Comparison of ENCODE assay signal across 23 cellular contexts in genomic region chr2:94994914-94995236, GRCh38. TPM values are rescaled to one million over a fixed set of nuclear protein-coding genes. Genes with fewer than 3 reads are reported as not detected.
A peak's percentile ranks its signal among the peaks of the same experiment; 100 is the strongest.
DNase-seq lines count a peak whose midpoint lies in the region; ATAC-seq, FAIRE-seq and TF ChIP-seq lines count a peak whose summit lies in the region.
"Had no signal": no experiment of that assay in that cellular context is flagged by ENCODE, and none has a peak within 500 bp of the region (broad histone marks: within the 10 kb centered on the region; RNA-seq: fewer than 3 reads in every experiment).

No MANE protein-coding gene starts in this region.

- no peak overlapping the region for H2BK20ac ChIP-seq in H1 (ENCODE audit: low read length)

- H2BK5ac ChIP-seq in H1 (ENCODE audit: low read depth, low read length) (no peak overlapping the region; the same call in 1 of the 2 replicates), neuronal stem cell (ENCODE audit: low read length) (no peak overlapping the region)

- H3K4me3 Mint-ChIP-seq in stimulated activated naive CD8-positive, alpha-beta T cell treated with anti-CD3 and anti-CD28 coated beads, Interleukin-15, amount 100 ng/mL, for 72 hours: no peak overlapping the region
- H3K4me3 Mint-ChIP-seq: HFFc6 had no signal

- WGBS in H1 (ENCODE audit: extremely low coverage in 1 of 2, insufficient coverage in 1 of 2, insufficient read length in 1 of 2, insufficient replicate concordance in 2 of 2, low coverage in 1 of 2, low lambda C conversion rate in 2 of 2, missing lambda C conversion rate in 1 of 2), 2 experiments: 91% methylated on average over 2 of the region's 2 CpGs; no CpG with 5 or more reads in 1 of the 2 experiments
- no CpG with 5 or more reads among the region's 2 CpGs for WGBS in neuronal stem cell (ENCODE audit: extremely low coverage in 2 of 2, insufficient read length in 2 of 2, insufficient replicate concordance in 1 of 2), 2 donors

- H3K27me3 ChIP-seq in H1 (replicated peaks in 1 of 4; ENCODE audit: control insufficient read depth in 3 of 4, extremely low read depth in 1 of 4, insufficient read depth in 3 of 4, low read length in 3 of 4): peaks cover 0 to 2% (median 0%) of the 10 kb centered on the region in 4 experiments; a peak in 1 of 7 replicates
- peaks cover 0 to 11% (median 7%) of the 10 kb centered on the region in 3 experiments for H3K27me3 ChIP-seq in neuronal stem cell (ENCODE audit: control insufficient read depth in 3 of 3, insufficient read depth in 3 of 3, low read depth in 1 of 3, low read length in 3 of 3)
- H3K27me3 ChIP-seq: BE2C had no signal

- H4K91ac ChIP-seq in H1 (replicated peaks; ENCODE audit: insufficient read length, low read length) (no peak overlapping the region), neuronal stem cell (ENCODE audit: low read depth, low read length, poor library complexity) (peak overlapping the region; percentile 76)

- no peaks in the 10 kb centered on the region for H3K4me1 Mint-ChIP-seq in stimulated activated naive CD8-positive, alpha-beta T cell treated with anti-CD3 and anti-CD28 coated beads, Interleukin-15, amount 100 ng/mL, for 72 hours

- H3K4ac ChIP-seq in H1 (replicated peaks; ENCODE audit: insufficient read length, low read depth, low read length) (no peak overlapping the region), neuronal stem cell (ENCODE audit: low read length) (peak overlapping the region; percentile 79)

- POLR2A ChIA-PET in H1 (lab: Charles Lee; ENCODE audit: partially characterized antibody): no interaction called here

- TF ChIP-seq CTCF in H1 (IDR thresholded peaks at IDR 0.05; ENCODE audit: control extremely low read depth in 1 of 3, insufficient read depth in 1 of 3, low read depth in 1 of 3, low read length in 3 of 3): no peak

- H3K9me3 ChIP-seq in H1 (ENCODE audit: insufficient read depth in 2 of 2, low read depth in 1 of 2, low read length in 1 of 2) (peaks cover 87 to 95% of the 10 kb centered on the region in 2 experiments), neuronal stem cell (replicated peaks in 1 of 2; ENCODE audit: control insufficient read depth in 2 of 2, insufficient read depth in 1 of 2, low read depth in 1 of 2, low read length in 2 of 2) (no peaks in the 10 kb centered on the region)
- H3K9me3 ChIP-seq: BE2C, SJCRH30 had no signal

- peak overlapping the region; percentile 72 for H3K14ac ChIP-seq in H1 (ENCODE audit: insufficient read length)
- H3K14ac ChIP-seq in neuronal stem cell (ENCODE audit: low read length): peak overlapping the region; percentile 97

- CTCF ChIA-PET in H1 (lab: Charles Lee; ENCODE audit: partially characterized antibody): interaction anchor here (1.8 kb wide), 1 partner anchor 9 kb away, joined by 6 read pairs; no protein-coding TSS in a partner anchor

- H3K79me1 ChIP-seq in H1 (ENCODE audit: low read depth, low read length) (0 out of 2 replicates have a peak, but pooled peaks cover 3% of the 10 kb centered on the region), neuronal stem cell (ENCODE audit: low read depth, low read length) (no peaks in the 10 kb centered on the region)

- no peak overlapping the region for H3K23ac ChIP-seq in H1 (ENCODE audit: insufficient read length)
- H3K23ac ChIP-seq in neuronal stem cell (ENCODE audit: low read depth, low read length, poor library complexity): peak overlapping the region; percentile 92

- peaks cover 5% of the 10 kb centered on the region; the same call in 1 of the 2 replicates for H3K23me2 ChIP-seq in H1 (ENCODE audit: low read depth, low read length)

- H2BK12ac ChIP-seq in H1 (ENCODE audit: low read depth, low read length) (no peak overlapping the region), neuronal stem cell (ENCODE audit: low read length) (peak overlapping the region; percentile 77)

- peaks cover 0 to 2% of the 10 kb centered on the region in 2 experiments for H4K20me1 ChIP-seq in H1 (replicated peaks in 1 of 2; ENCODE audit: control insufficient read depth in 1 of 2, insufficient read depth in 2 of 2, low read length in 2 of 2)

- H3K9me3 Mint-ChIP-seq in stimulated activated naive CD8-positive, alpha-beta T cell treated with anti-CD3 and anti-CD28 coated beads, Interleukin-15, amount 100 ng/mL, for 72 hours: no peaks in the 10 kb centered on the region
- H3K9me3 Mint-ChIP-seq: HFFc6 had no signal

- H2AFZ ChIP-seq in H1 (ENCODE audit: low read length) (no peak overlapping the region), neuronal stem cell (ENCODE audit: low read length) (no peak overlapping the region)

- no peak for TF ChIP-seq RAD21 in H1 (IDR thresholded peaks at IDR 0.05 in 1 of 2, conservative IDR thresholded peaks at IDR 0.05 in 1 of 2; ENCODE audit: low read depth in 2 of 2, low read length in 2 of 2)

- peak overlapping the region in 1 of 2 donors; percentile 14 for H3K27ac Mint-ChIP-seq in stimulated activated naive CD8-positive, alpha-beta T cell treated with anti-CD3 and anti-CD28 coated beads, Interleukin-15, amount 100 ng/mL, for 72 hours
- H3K27ac Mint-ChIP-seq: HFFc6 had no signal

- no peak overlapping the region for H3K9ac ChIP-seq in H1 (replicated peaks in 1 of 4; ENCODE audit: extremely low read depth in 1 of 4, low read depth in 3 of 4, low read length in 3 of 4)
- peak overlapping the region; percentile 89 for H3K9ac ChIP-seq in neuronal stem cell (ENCODE audit: low read depth, low read length, poor library complexity)

- H2AK5ac ChIP-seq in H1 (ENCODE audit: low read depth, low read length) (no peak overlapping the region; the same call in 1 of the 2 replicates), neuronal stem cell (ENCODE audit: low read depth, low read length) (peak overlapping the region; percentile 4)

- H4K8ac ChIP-seq in H1 (ENCODE audit: extremely low read depth, insufficient read depth, low read length): peak overlapping the region; percentile 74; the same call in 1 of the 2 replicates
- H4K8ac ChIP-seq in neuronal stem cell (ENCODE audit: low read depth, low read length): no peak overlapping the region

- FAIRE-seq in H1 (lab: Jason Lieb, UNC): no peak
- FAIRE-seq in urothelium cell line (lab: Jason Lieb, UNC): peak; percentile 98
- FAIRE-seq: RCC 7860 had no signal

- H3K4me3 ChIP-seq in H1 (ENCODE audit: extremely low read depth in 1 of 4, insufficient read depth in 2 of 4, low read depth in 3 of 4, low read length in 4 of 4): no peak overlapping the region
- peak overlapping the region in 1 of 2 donors; percentile 68 for H3K4me3 ChIP-seq in neuronal stem cell (ENCODE audit: low read length in 2 of 2)
- H3K4me3 ChIP-seq: SJCRH30 had no signal

- no peaks in the 10 kb centered on the region for H3K79me2 ChIP-seq in H1 (ENCODE audit: control insufficient read depth in 1 of 2, insufficient read depth in 2 of 2, low read length in 2 of 2)

- no peak for DNase-seq in stimulated activated naive CD8-positive, alpha-beta T cell treated with anti-CD3 and anti-CD28 coated beads, Interleukin-15, amount 100 ng/mL, for 72 hours
- DNase-seq in stimulated activated naive CD8-positive, alpha-beta T cell treated with anti-CD3 and anti-CD28 coated beads, Interleukin-15, Interleukin-2, amounts not matched to agents 100 U/mL and 50 U/mL, for 24 hours: no peak
- DNase-seq in H1 (ENCODE audit: low read depth in 1 of 2, low spot score in 2 of 2) (no peak), neuronal stem cell (ENCODE audit: low spot score) (no peak), urothelium cell line (ENCODE audit: low spot score) (no peak), SW480 (ENCODE audit: low spot score) (no peak), inferior parietal cortex (ENCODE audit: extremely low spot score) (no peak)
- DNase-seq: BE2C; DMS79; H7; HFFc6; NCI-H1105; NCI-H146; NCI-H2029; NCI-H226; NCI-H510A treated with DMSO at 0.1 percent for 48 hours; NCI-H774; NK-92 treated with Interleukin-12 subunit alpha and Interleukin-12 subunit beta, amount 100 ng/mL, for 24 hours; SJCRH30 had no signal

- H3K4me1 ChIP-seq in H1 (replicated peaks in 1 of 4; ENCODE audit: control insufficient read depth in 3 of 4, insufficient read depth in 4 of 4, low read length in 3 of 4): no peaks in the 10 kb centered on the region; a peak in 1 of 7 replicates
- H3K4me1 ChIP-seq in neuronal stem cell (ENCODE audit: control insufficient read depth in 2 of 2, insufficient read depth in 1 of 2, low read depth in 1 of 2, low read length in 2 of 2): peaks cover 7 to 15% of the 10 kb centered on the region in 2 donors
- H3K4me1 ChIP-seq: BE2C, SJCRH30 had no signal

- ATAC-seq in stimulated activated naive CD8-positive, alpha-beta T cell treated with anti-CD3 and anti-CD28 coated beads, Interleukin-15, amount 100 ng/mL, for 72 hours: peak; percentile 12
- no peak for ATAC-seq in stimulated activated naive CD8-positive, alpha-beta T cell treated with anti-CD3 and anti-CD28 coated beads, Interleukin-15, Interleukin-2, amounts not matched to agents 100 U/mL and 50 U/mL, for 24 hours
- ATAC-seq in HG02938 (IDR thresholded peaks at IDR 0.05; ENCODE audit: unreplicated experiment): no peak

- no peak overlapping the region for H3K18ac ChIP-seq in H1 (ENCODE audit: extremely low read depth, low read length)
- H3K18ac ChIP-seq in neuronal stem cell (ENCODE audit: low read length): peak overlapping the region; percentile 28

- H3K56ac ChIP-seq in H1 (replicated peaks; ENCODE audit: insufficient read length, low read depth, low read length): no peak overlapping the region

- H2BK15ac ChIP-seq in H1 (ENCODE audit: low read length) (no peak overlapping the region), neuronal stem cell (ENCODE audit: low read length) (peak overlapping the region; percentile 30)

- H3K27me3 Mint-ChIP-seq in stimulated activated naive CD8-positive, alpha-beta T cell treated with anti-CD3 and anti-CD28 coated beads, Interleukin-15, amount 100 ng/mL, for 72 hours: peaks cover 66% of the 10 kb centered on the region

- no peak for TF ChIP-seq EP300 in H1 (IDR thresholded peaks at IDR 0.05; ENCODE audit: borderline replicate concordance in 1 of 2, low read depth in 2 of 2, low read length in 2 of 2)

- H4K5ac ChIP-seq in H1 (ENCODE audit: insufficient read length, low read depth, low read length): no peak overlapping the region

- H3K4me2 ChIP-seq in H1 (ENCODE audit: insufficient read depth in 1 of 2, low read depth in 2 of 2, low read length in 2 of 2): no peak overlapping the region
- H3K4me2 ChIP-seq in neuronal stem cell (ENCODE audit: insufficient read depth, low read length, poor library complexity, severe bottlenecking): no peak overlapping the region

- H3K36me3 ChIP-seq in H1 (ENCODE audit: control insufficient read depth in 2 of 4, insufficient read depth in 4 of 4, low read length in 3 of 4) (no peaks in the 10 kb centered on the region), neuronal stem cell (replicated peaks in 1 of 2; ENCODE audit: control insufficient read depth in 2 of 2, insufficient read depth in 2 of 2, low read length in 2 of 2) (no peaks in the 10 kb centered on the region)
- H3K36me3 ChIP-seq: BE2C, SJCRH30 had no signal

- TF ChIP-seq POLR2A in H1 (IDR thresholded peaks at IDR 0.05; ENCODE audit: control extremely low read depth in 1 of 2, low read depth in 2 of 2, low read length in 2 of 2): no peak

- H3K27ac ChIP-seq in H1 (ENCODE audit: low read depth, low read length) (no peak overlapping the region), neuronal stem cell (replicated peaks; ENCODE audit: low read length) (no peak overlapping the region)
- H3K27ac ChIP-seq: SJCRH30 had no signal

- H2BK120ac ChIP-seq in H1 (replicated peaks; ENCODE audit: low read depth, low read length): no peak overlapping the region
- H2BK120ac ChIP-seq in neuronal stem cell (ENCODE audit: low read depth, low read length): no peak overlapping the region

RNA-seq across cellular contexts. Expression of gene MAL, which starts 30.6 kb away (rescaled TPM):
- total RNA-seq in H1 (2021; fragmentation: NEBNext Ultra II Directional; extraction: Animal tissue kit (Norgen Biotek cat#: 25700)): not detected in 2 replicates
- polyA plus RNA-seq in H1 (2011; rRNA removed): not detected in 2 replicates
- not detected for polyA plus RNA-seq in H1 (2011; cell fraction: cytosol; rRNA removed)
- not detected for polyA plus RNA-seq in H1 (2011; cell fraction: nucleus; rRNA removed)
- not detected in 4 replicates for polyA plus RNA-seq in H1 (2012, experiment 1 of 2)
- not detected for polyA plus RNA-seq in H1 (2012, experiment 2 of 2)
- 0.22 TPM for polyA plus RNA-seq in H1 (2013, experiment 1 of 2)
- polyA plus RNA-seq in H1 (2013, experiment 2 of 2): 0.33 TPM
- not detected in 2 replicates for polyA minus RNA-seq in H1 (2011; rRNA and poly(A)+ RNA removed)
- polyA minus RNA-seq in H1 (2011; cell fraction: cytosol; rRNA and poly(A)+ RNA removed): not detected
- polyA minus RNA-seq in H1 (2011; cell fraction: nucleus; rRNA and poly(A)+ RNA removed): not detected
- polyA plus RNA-seq in neuronal stem cell (2013, experiment 1 of 2): 0.18 TPM
- polyA plus RNA-seq in neuronal stem cell (2013, experiment 2 of 2): 0.19 TPM
- total RNA-seq: A673, HFFc6, HT-29, SJCRH30 had no signal
